ENCODE assay signal across 14 cellular contexts in genomic region chr2:1793001-1793867, GRCh38.
"Had no signal": no experiment of that assay in that cellular context is flagged by ENCODE, and none has a peak within 500 bp of the region (broad histone marks: within the 10 kb centered on the region; RNA-seq: fewer than 3 reads in every experiment).

No MANE protein-coding gene starts in this region.

- H3K36me3 ChIP-seq: breast epithelium, upper lobe of left lung had no signal

- H3K9ac ChIP-seq: parathyroid adenoma had no signal

- ATAC-seq: activated naive CD8-positive, alpha-beta T cell treated with anti-CD3 and anti-CD28 coated beads, Interleukin-2, amount 50 U/mL, for 24 hours; esophagus mucosa had no signal

- H3K4me1 ChIP-seq: breast epithelium had no signal

- H3K9me3 Mint-ChIP-seq: activated naive CD4-positive, alpha-beta T cell treated with anti-CD3 and anti-CD28 coated beads for 36 hours; activated naive CD8-positive, alpha-beta T cell treated with anti-CD3 and anti-CD28 coated beads, Interleukin-2, amount 50 U/mL, for 24 hours; T-helper 2 cell treated with Interferon-gamma antibody and Interleukin-4, amounts not matched to agents 5 μg/mL and 100 μg/mL, for 36 hours had no signal

- H3K27ac ChIP-seq: breast epithelium, parathyroid adenoma, upper lobe of left lung had no signal

- H3K4me3 Mint-ChIP-seq: activated naive CD4-positive, alpha-beta T cell treated with anti-CD3 and anti-CD28 coated beads for 36 hours; activated naive CD8-positive, alpha-beta T cell treated with anti-CD3 and anti-CD28 coated beads, Interleukin-2, amount 50 U/mL, for 24 hours; T-helper 2 cell treated with Interferon-gamma antibody and Interleukin-4, amounts not matched to agents 5 μg/mL and 100 μg/mL, for 36 hours had no signal

- H3K9me3 ChIP-seq: breast epithelium, upper lobe of left lung had no signal

- DNase-seq: activated CD4-positive, alpha-beta T cell treated with anti-CD3 and anti-CD28 coated beads, Interleukin-2, amount 50 U/mL, for 1 hour; activated naive CD4-positive, alpha-beta T cell treated with anti-CD3 and anti-CD28 coated beads for 36 hours; activated naive CD8-positive, alpha-beta T cell treated with anti-CD3 and anti-CD28 coated beads, Interleukin-2, amount 50 U/mL, for 24 hours; hypothalamus; kidney glomerular epithelial cell; retina; stimulated activated CD4-positive, alpha-beta T cell treated with anti-CD3 and anti-CD28 coated beads, Interleukin-15, amount 100 ng/mL, for 24 hours; stimulated activated CD4-positive, alpha-beta T cell treated with anti-CD3 and anti-CD28 coated beads, Interleukin-4, amount 100 ng/mL, for 1 hour; stimulated activated naive CD4-positive, alpha-beta T cell treated with Interleukin-2 at 50 U/mL for 16 hours had no signal

- H3K4me3 ChIP-seq: breast epithelium, upper lobe of left lung had no signal

- H3K27me3 ChIP-seq: upper lobe of left lung had no signal

- H3K27ac Mint-ChIP-seq: activated naive CD4-positive, alpha-beta T cell treated with anti-CD3 and anti-CD28 coated beads for 36 hours; activated naive CD8-positive, alpha-beta T cell treated with anti-CD3 and anti-CD28 coated beads, Interleukin-2, amount 50 U/mL, for 24 hours; T-helper 2 cell treated with Interferon-gamma antibody and Interleukin-4, amounts not matched to agents 5 μg/mL and 100 μg/mL, for 36 hours had no signal
